In genomic region chr11:45625611-45626010, GRCh38 we compare ENCODE assay signal across 36 cellular contexts. TPM values are rescaled to one million over a fixed set of nuclear protein-coding genes. Genes with fewer than 3 reads are reported as not detected.
"Had no signal": no experiment of that assay in that cellular context is flagged by ENCODE, and none has a peak within 500 bp of the region (broad histone marks: within the 10 kb centered on the region; RNA-seq: fewer than 3 reads in every experiment).

No MANE protein-coding gene starts in this region.

- H3K9me3 Mint-ChIP-seq: activated naive CD4-positive, alpha-beta T cell treated with anti-CD3 and anti-CD28 coated beads, Interleukin-2, amount 50 U/mL, for 24 hours; activated naive CD8-positive, alpha-beta T cell treated with anti-CD3 and anti-CD28 coated beads for 36 hours; activated naive CD8-positive, alpha-beta T cell treated with anti-CD3 and anti-CD28 coated beads, Interleukin-2, amount 10 ng/mL, durations not matched to agents 7 days and 5 days; activated naive CD8-positive, alpha-beta T cell treated with anti-CD3 and anti-CD28 coated beads, Interleukin-2, amount 50 U/mL, for 24 hours; activated T-cell treated with anti-CD3 and anti-CD28 coated beads, Interleukin-2, amount 50 U/mL, for 4 hours; central memory CD8-positive, alpha-beta T cell had no signal

- H3K4me1 ChIP-seq: adrenal gland, ascending aorta, body of pancreas, breast epithelium had no signal

- H3K4me3 Mint-ChIP-seq: activated naive CD4-positive, alpha-beta T cell treated with anti-CD3 and anti-CD28 coated beads for 36 hours; activated naive CD4-positive, alpha-beta T cell treated with anti-CD3 and anti-CD28 coated beads, Interleukin-2, amount 10 ng/mL, durations not matched to agents 7 days and 5 days; activated naive CD4-positive, alpha-beta T cell treated with anti-CD3 and anti-CD28 coated beads, Interleukin-2, amount 50 U/mL, for 24 hours; activated naive CD8-positive, alpha-beta T cell; activated naive CD8-positive, alpha-beta T cell treated with anti-CD3 and anti-CD28 coated beads for 36 hours; activated naive CD8-positive, alpha-beta T cell treated with anti-CD3 and anti-CD28 coated beads, Interleukin-2, amount 10 ng/mL, durations not matched to agents 7 days and 5 days; activated naive CD8-positive, alpha-beta T cell treated with anti-CD3 and anti-CD28 coated beads, Interleukin-2, amount 50 U/mL, for 24 hours; activated T-cell treated with anti-CD3 and anti-CD28 coated beads, Interleukin-2, amount 50 U/mL, for 24 hours; activated T-cell treated with anti-CD3 and anti-CD28 coated beads, Interleukin-2, amount 50 U/mL, for 4 hours; activated T-cell treated with anti-CD3 and anti-CD28 coated beads, Interleukin-2, amount 50 U/mL, for 72 hours; activated T-helper 1 cell treated with anti-CD3 and anti-CD28 coated beads, Interleukin-12 subunit alpha, Interleukin-12 subunit beta, Interleukin-2, Interleukin-4 antibody, amounts not matched to agents 30 ng/mL and 10 ng/mL and 1 ng/mL, durations not matched to agents 14 hours and 24 hours and 36 hours; activated T-helper 17 cell treated with anti-CD3 and anti-CD28 coated beads, Interleukin-2, amount 50 U/mL, for 72 hours; brain; central memory CD8-positive, alpha-beta T cell had no signal

- H3K9me3 ChIP-seq: adrenal gland had no signal

- H3K36me3 ChIP-seq: adrenal gland, ascending aorta, brain microvascular endothelial cell, breast epithelium, cardiac muscle cell had no signal

- ATAC-seq: activated naive CD4-positive, alpha-beta T cell treated with anti-CD3 and anti-CD28 coated beads, Interleukin-2, amount 50 U/mL, for 72 hours; activated naive CD8-positive, alpha-beta T cell treated with anti-CD3 and anti-CD28 coated beads, Interleukin-2, amount 50 U/mL, for 24 hours; activated T-cell treated with anti-CD3 and anti-CD28 coated beads, Interleukin-2, amount 50 U/mL, for 4 hours; activated T-cell treated with anti-CD3 and anti-CD28 coated beads, Interleukin-2, amount 50 U/mL, for 72 hours; activated T-helper 17 cell treated with anti-CD3 and anti-CD28 coated beads, Interleukin-2, amount 50 U/mL, for 72 hours; body of pancreas had no signal

- DNase-seq: activated effector memory CD4-positive, alpha-beta T cell treated with anti-CD3 and anti-CD28 coated beads, Interleukin-2, amount 50 U/mL, for 16 hours; activated effector memory CD4-positive, alpha-beta T cell treated with Interleukin-2 at 50 U/mL for 16 hours; activated gamma-delta T cell; activated gamma-delta T cell treated with Interleukin-2 at 50 U/mL for 16 hours; activated naive CD4-positive, alpha-beta T cell; activated naive CD4-positive, alpha-beta T cell treated with anti-CD3 and anti-CD28 coated beads for 36 hours; activated naive CD4-positive, alpha-beta T cell treated with anti-CD3 and anti-CD28 coated beads, Interleukin-2, amount 10 ng/mL, durations not matched to agents 7 days and 5 days; activated naive CD4-positive, alpha-beta T cell treated with anti-CD3 and anti-CD28 coated beads, Interleukin-2, amount 50 U/mL, for 16 hours; activated naive CD4-positive, alpha-beta T cell treated with Interleukin-2 at 50 U/mL for 16 hours; activated naive CD8-positive, alpha-beta T cell treated with anti-CD3 and anti-CD28 coated beads for 36 hours; activated naive CD8-positive, alpha-beta T cell treated with anti-CD3 and anti-CD28 coated beads, Interleukin-2, amount 10 ng/mL, durations not matched to agents 7 days and 5 days; activated naive CD8-positive, alpha-beta T cell treated with anti-CD3 and anti-CD28 coated beads, Interleukin-2, amount 50 U/mL, for 24 hours; activated T-cell treated with anti-CD3 and anti-CD28 coated beads, Interleukin-2, amount 50 U/mL, for 24 hours; activated T-cell treated with anti-CD3 and anti-CD28 coated beads, Interleukin-2, amount 50 U/mL, for 4 hours; activated T-cell treated with anti-CD3 and anti-CD28 coated beads, Interleukin-2, amount 50 U/mL, for 48 hours; activated T-cell treated with anti-CD3 and anti-CD28 coated beads, Interleukin-2, amount 50 U/mL, for 72 hours; adrenal gland; amniotic stem cell; amygdala; anterior cingulate cortex; aorta; body of pancreas; brain microvascular endothelial cell; central memory CD4-positive, alpha-beta T cell; cerebellar nuclear complex had no signal

- H3K4me1 Mint-ChIP-seq: activated naive CD4-positive, alpha-beta T cell treated with anti-CD3 and anti-CD28 coated beads, Interleukin-2, amount 10 ng/mL, durations not matched to agents 7 days and 5 days; activated naive CD4-positive, alpha-beta T cell treated with anti-CD3 and anti-CD28 coated beads, Interleukin-2, amount 50 U/mL, for 24 hours; activated naive CD8-positive, alpha-beta T cell treated with anti-CD3 and anti-CD28 coated beads for 36 hours; activated naive CD8-positive, alpha-beta T cell treated with anti-CD3 and anti-CD28 coated beads, Interleukin-2, amount 10 ng/mL, durations not matched to agents 7 days and 5 days; activated naive CD8-positive, alpha-beta T cell treated with anti-CD3 and anti-CD28 coated beads, Interleukin-2, amount 50 U/mL, for 24 hours; activated T-helper 17 cell treated with anti-CD3 and anti-CD28 coated beads, Interleukin-2, amount 50 U/mL, for 72 hours; brain; central memory CD8-positive, alpha-beta T cell had no signal

- H3K27ac Mint-ChIP-seq: activated naive CD4-positive, alpha-beta T cell treated with anti-CD3 and anti-CD28 coated beads for 36 hours; activated naive CD4-positive, alpha-beta T cell treated with anti-CD3 and anti-CD28 coated beads, Interleukin-2, amount 10 ng/mL, durations not matched to agents 7 days and 5 days; activated naive CD4-positive, alpha-beta T cell treated with anti-CD3 and anti-CD28 coated beads, Interleukin-2, amount 50 U/mL, for 24 hours; activated naive CD4-positive, alpha-beta T cell treated with anti-CD3 and anti-CD28 coated beads, Interleukin-2, amount 50 U/mL, for 72 hours; activated naive CD8-positive, alpha-beta T cell; activated naive CD8-positive, alpha-beta T cell treated with anti-CD3 and anti-CD28 coated beads for 36 hours; activated naive CD8-positive, alpha-beta T cell treated with anti-CD3 and anti-CD28 coated beads, Interleukin-2, amount 10 ng/mL, durations not matched to agents 7 days and 5 days; activated naive CD8-positive, alpha-beta T cell treated with anti-CD3 and anti-CD28 coated beads, Interleukin-2, amount 50 U/mL, for 24 hours; activated T-cell treated with anti-CD3 and anti-CD28 coated beads, Interleukin-2, amount 50 U/mL, for 24 hours; activated T-cell treated with anti-CD3 and anti-CD28 coated beads, Interleukin-2, amount 50 U/mL, for 72 hours; activated T-helper 1 cell treated with anti-CD3 and anti-CD28 coated beads, Interleukin-12 subunit alpha, Interleukin-12 subunit beta, Interleukin-2, Interleukin-4 antibody, amounts not matched to agents 30 ng/mL and 10 ng/mL and 1 ng/mL, durations not matched to agents 14 hours and 24 hours and 36 hours; activated T-helper 17 cell treated with anti-CD3 and anti-CD28 coated beads, Interleukin-2, amount 50 U/mL, for 72 hours; activated T-helper 2 cell treated with anti-CD3 and anti-CD28 coated beads, Interferon-gamma antibody, Interleukin-2, Interleukin-4, amounts not matched to agents 10 μg/mL and 5 μg/mL and 100 μg/mL, durations not matched to agents 14 hours and 24 hours and 36 hours; brain had no signal

- H3K4me3 ChIP-seq: adrenal gland, ascending aorta, body of pancreas, breast epithelium, cardiac muscle cell had no signal

- H3K36me3 Mint-ChIP-seq: activated naive CD4-positive, alpha-beta T cell treated with anti-CD3 and anti-CD28 coated beads, Interleukin-2, amount 10 ng/mL, durations not matched to agents 7 days and 5 days; activated naive CD4-positive, alpha-beta T cell treated with anti-CD3 and anti-CD28 coated beads, Interleukin-2, amount 50 U/mL, for 24 hours; activated naive CD8-positive, alpha-beta T cell; activated naive CD8-positive, alpha-beta T cell treated with anti-CD3 and anti-CD28 coated beads for 36 hours; activated naive CD8-positive, alpha-beta T cell treated with anti-CD3 and anti-CD28 coated beads, Interleukin-2, amount 10 ng/mL, durations not matched to agents 7 days and 5 days; brain had no signal

- H3K27ac ChIP-seq: adrenal gland, ascending aorta, body of pancreas, brain microvascular endothelial cell, breast epithelium, cardiac muscle cell had no signal

RNA-seq across cellular contexts. Expression of gene CHST1, which starts 39.8 kb away (rescaled TPM):
- total RNA-seq: activated naive CD4-positive, alpha-beta T cell treated with anti-CD3 and anti-CD28 coated beads for 36 hours; activated naive CD8-positive, alpha-beta T cell treated with anti-CD3 and anti-CD28 coated beads for 36 hours; activated naive CD8-positive, alpha-beta T cell treated with anti-CD3 and anti-CD28 coated beads, Interleukin-2, amount 10 ng/mL, durations not matched to agents 7 days and 5 days; activated T-helper 17 cell treated with anti-CD3 and anti-CD28 coated beads, Interleukin-2, amount 50 U/mL, for 72 hours had no signal
